Comparison of ENCODE assay signal across 1 cellular context in genomic region chr5:87885727-87886126, GRCh38.
TF ChIP-seq lines count a peak whose summit lies in the region.

No MANE protein-coding gene starts in this region.

TF ChIP-seq in GM23338, 12 proteins besides CTCF, POLR2A, EP300 and RAD21 (continued from another document):
- TF ChIP-seq ZNF462 (CRISPR knock-in tag; IDR thresholded peaks at IDR 0.05) = no peak
- no peak for TF ChIP-seq POLR2AphosphoS5 (IDR thresholded peaks at IDR 0.05; ENCODE audit: low read depth)
- TF ChIP-seq EZH2 (IDR thresholded peaks at IDR 0.05; ENCODE audit: low read depth, unreplicated experiment) = no peak
- no peak for TF ChIP-seq CREB1 (CRISPR knock-in tag; IDR thresholded peaks at IDR 0.05; ENCODE audit: low read depth)
- no peak for TF ChIP-seq ZNF114 (CRISPR knock-in tag; IDR thresholded peaks at IDR 0.05)
- no peak for TF ChIP-seq STAT1 (IDR thresholded peaks at IDR 0.05; ENCODE audit: unreplicated experiment)
- TF ChIP-seq ZNF331 (CRISPR knock-in tag; IDR thresholded peaks at IDR 0.05; ENCODE audit: low read depth) = no peak
